Comparison of ENCODE assay signal across 11 cellular contexts in the genomic region with DNA sequence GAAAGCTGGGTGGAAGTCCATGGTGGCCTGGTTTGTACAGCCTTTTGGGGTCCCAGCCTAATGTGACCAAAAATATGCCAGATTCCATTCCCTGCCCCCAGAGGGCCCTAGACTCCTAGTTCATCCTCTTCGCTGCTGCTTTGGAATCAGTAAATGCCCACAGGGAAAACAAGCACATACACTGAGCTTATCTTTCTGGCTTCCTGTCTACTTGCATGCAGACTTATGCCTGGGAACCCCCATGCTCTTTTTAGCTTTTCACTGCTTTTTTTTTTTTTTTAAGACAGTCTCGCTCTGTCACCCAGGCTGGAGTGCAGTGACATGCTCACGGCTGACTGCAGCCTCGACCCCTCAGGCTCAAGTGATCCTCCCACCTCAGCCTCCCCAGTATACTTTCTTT. TPM values are rescaled to one million over a fixed set of nuclear protein-coding genes. Genes with fewer than 3 reads are reported as not detected.
DNase-seq lines count a peak whose midpoint lies in the region; ATAC-seq, FAIRE-seq and TF ChIP-seq lines count a peak whose summit lies in the region.
"Had no signal": no experiment of that assay in that cellular context is flagged by ENCODE, and none has a peak within 500 bp of the region (broad histone marks: within the 10 kb centered on the region; RNA-seq: fewer than 3 reads in every experiment).

No MANE protein-coding gene starts in this region.

- peaks cover 43% of the 10 kb centered on the region for H3K4me1 Mint-ChIP-seq in Calu3 (ENCODE audit: low read depth, unreplicated experiment)
- H3K4me1 Mint-ChIP-seq: activated naive CD8-positive, alpha-beta T cell treated with anti-CD3 and anti-CD28 coated beads, Interleukin-2, amount 10 ng/mL, durations not matched to agents 7 days and 5 days had no signal

- peaks cover 2 to 19% of the 10 kb centered on the region in 2 experiments; a peak in 3 of 5 replicates for H3K27me3 ChIP-seq in HepG2 (ENCODE audit: control insufficient read depth in 1 of 2, insufficient read depth in 2 of 2, low read length in 2 of 2)

- H3K9ac ChIP-seq in HepG2 (ENCODE audit: insufficient read depth, low read depth, low read length): no peak overlapping the region
- H3K9ac ChIP-seq: parathyroid adenoma had no signal

- BruUV-seq in Calu3 (replicated peaks; lab: Mats Ljungman, UMichigan) (no TSS peak), HepG2 (replicated peaks; lab: Mats Ljungman, UMichigan) (no TSS peak)

- no peaks in the 10 kb centered on the region for H3K9me3 Mint-ChIP-seq in Calu3 (ENCODE audit: low read depth, unreplicated experiment)
- H3K9me3 Mint-ChIP-seq: activated naive CD8-positive, alpha-beta T cell treated with anti-CD3 and anti-CD28 coated beads, Interleukin-2, amount 10 ng/mL, durations not matched to agents 7 days and 5 days had no signal

- H3K36me3 Mint-ChIP-seq in Calu3 (ENCODE audit: insufficient read depth, unreplicated experiment): peaks cover 5% of the 10 kb centered on the region
- H3K36me3 Mint-ChIP-seq: activated naive CD8-positive, alpha-beta T cell treated with anti-CD3 and anti-CD28 coated beads, Interleukin-2, amount 10 ng/mL, durations not matched to agents 7 days and 5 days had no signal

- H2AFZ ChIP-seq in HepG2 (ENCODE audit: low read length): no peak overlapping the region
- H2AFZ ChIP-seq: parathyroid adenoma had no signal

- TF ChIP-seq CTCF in Calu3 (IDR thresholded peaks at IDR 0.05; ENCODE audit: unreplicated experiment) (peak; percentile 36), HepG2 (CRISPR knock-in tag; IDR thresholded peaks at IDR 0.05) (peak; percentile 54)

- no peaks in the 10 kb centered on the region for H3K79me2 ChIP-seq in HepG2 (ENCODE audit: insufficient read depth, low read length)
- H3K79me2 ChIP-seq: parathyroid adenoma had no signal

- no peak overlapping the region for H3K4me3 Mint-ChIP-seq in Calu3 (ENCODE audit: low read depth, unreplicated experiment)
- H3K4me3 Mint-ChIP-seq: activated naive CD8-positive, alpha-beta T cell treated with anti-CD3 and anti-CD28 coated beads, Interleukin-2, amount 10 ng/mL, durations not matched to agents 7 days and 5 days had no signal

- WGBS in HepG2 (ENCODE audit: low lambda C conversion rate): 39% methylated on average over 4 of the region's 4 CpGs

- H3K4me1 ChIP-seq in HepG2 (ENCODE audit: insufficient read depth, low read length): peaks cover 22% of the 10 kb centered on the region
- H3K4me1 ChIP-seq: parathyroid adenoma had no signal

- DNase-seq in Calu3 (peak; percentile 38), KBM-7 (peak; percentile 38), amniotic epithelial cell (ENCODE audit: low read depth) (peak; percentile 48), HepG2 (ENCODE audit: low spot score) (peak; percentile 61), GF-D8 (lab: John Stamatoyannopoulos, UW) (no peak), GOT3 (lab: John Stamatoyannopoulos, UW) (no peak)
- no peak for DNase-seq in activated CD8-positive, alpha-beta memory T cell treated with anti-CD3 and anti-CD28 coated beads, Interleukin-2, amount 50 U/mL, for 48 hours
- DNase-seq: activated naive CD8-positive, alpha-beta T cell treated with anti-CD3 and anti-CD28 coated beads, Interleukin-2, amount 10 ng/mL, durations not matched to agents 7 days and 5 days; T1000 had no signal

- H3K36me3 ChIP-seq in HepG2 (replicated peaks in 1 of 2; ENCODE audit: control insufficient read depth in 1 of 2, insufficient read depth in 2 of 2, low read length in 2 of 2): no peaks in the 10 kb centered on the region

- TF ChIP-seq RAD21 in HepG2 (CRISPR knock-in tag; IDR thresholded peaks at IDR 0.05): no peak

- H3K27ac ChIP-seq in HepG2 (ENCODE audit: extremely low read length, insufficient read depth, low read length): no peak overlapping the region
- H3K27ac ChIP-seq: parathyroid adenoma had no signal

- no peak for TF ChIP-seq EP300 in HepG2 (IDR thresholded peaks at IDR 0.05; ENCODE audit: low read depth in 2 of 2, low read length in 2 of 2)
- no peak for TF ChIP-seq EP300 in HepG2 (CRISPR knock-in tag; IDR thresholded peaks at IDR 0.05; ENCODE audit: borderline replicate concordance)

- CTCF ChIA-PET in Calu3 (lab: Charles Lee) (interaction anchor here (0.6 to 2.0 kb wide), 2 partner anchors 37 to 525 kb away, joined by 3 to 5 read pairs; no protein-coding TSS in a partner anchor), HepG2 (lab: Yijun Ruan, JAX; ENCODE audit: low intra/inter-chr PET ratio, low total read pairs) (no interaction called here)

- H4K20me1 ChIP-seq in HepG2 (ENCODE audit: insufficient read depth, low read length): no peaks in the 10 kb centered on the region

- ATAC-seq in HepG2: peak; percentile 86
- ATAC-seq in GM18511 (IDR thresholded peaks at IDR 0.05; ENCODE audit: unreplicated experiment): no peak

- peak; percentile 28 for FAIRE-seq in HepG2 (lab: Jason Lieb, UNC)

- POLR2A ChIA-PET in HepG2 (lab: Yijun Ruan, JAX): interaction anchor here (1.0 to 1.2 kb wide), 2 partner anchors 68 to 480 kb away, joined by 3 to 5 read pairs; no protein-coding TSS in a partner anchor

- no peak overlapping the region for H3K27ac Mint-ChIP-seq in Calu3 (ENCODE audit: unreplicated experiment)
- H3K27ac Mint-ChIP-seq: activated naive CD8-positive, alpha-beta T cell treated with anti-CD3 and anti-CD28 coated beads, Interleukin-2, amount 10 ng/mL, durations not matched to agents 7 days and 5 days had no signal

- no peak overlapping the region for H3K4me2 ChIP-seq in HepG2 (ENCODE audit: low read depth, low read length)

- no peaks in the 10 kb centered on the region for H3K27me3 Mint-ChIP-seq in Calu3 (ENCODE audit: unreplicated experiment)

- in situ Hi-C loops in KBM-7 (cut with MboI; ENCODE audit: low pct_unique_long_range_greater_than_20kb, low sequenced_read_pairs) (no loop called here), HepG2 (cut with HindIII; ENCODE audit: extremely low pct_ligation_motif_present, low pct_unique_long_range_greater_than_20kb) (no loop called here)

- no peak overlapping the region for H3K4me3 ChIP-seq in HepG2 (replicated peaks in 1 of 3; ENCODE audit: insufficient read depth in 1 of 3, low read depth in 2 of 3, low read length in 3 of 3)

- no peak for TF ChIP-seq POLR2A in HepG2 (IDR thresholded peaks at IDR 0.05; ENCODE audit: insufficient read depth in 1 of 2, low read depth in 2 of 2, low read length in 2 of 2)

- intact Hi-C loops in Calu3 (cut with micrococcal nuclease; ENCODE audit: unreplicated experiment) (no loop called here), HepG2 (cut with micrococcal nuclease; ENCODE audit: unreplicated experiment) (no loop called here)

- H3K9me3 ChIP-seq in HepG2 (ENCODE audit: low read length): no peaks in the 10 kb centered on the region

TF ChIP-seq in HepG2, 621 proteins besides CTCF, POLR2A, EP300 and RAD21:
- peak; percentile 42 for TF ChIP-seq TEAD3 (CRISPR knock-in tag; optimal IDR thresholded peaks at IDR 0.05; ENCODE audit: borderline replicate concordance)
- no peak for TF ChIP-seq PPARG (CRISPR knock-in tag; conservative IDR thresholded peaks at IDR 0.05)
TF ChIP-seq in HepG2: peak in this region for 1.

RNA-seq across cellular contexts. Expression of gene CD300LG, which starts 6.2 kb away (rescaled TPM):
- not detected in 2 replicates for total RNA-seq in Calu3 (2022)
- total RNA-seq in HepG2 (2016; rRNA removed; fragmentation: Illumina TruSeq; extraction: Trizol): not detected in 2 replicates
- total RNA-seq in HepG2 (2016; cell fraction: cytosol; rRNA removed; fragmentation: Illumina TruSeq; extraction: Trizol; ENCODE audit: low read depth): not detected in 2 replicates
- total RNA-seq in HepG2 (2016; cell fraction: insoluble cytoplasmic fraction; rRNA removed; fragmentation: Illumina TruSeq; extraction: Trizol): not detected in 2 replicates
- total RNA-seq in HepG2 (2016; cell fraction: membrane; rRNA removed; fragmentation: Illumina TruSeq; extraction: Trizol): not detected in 2 replicates
- total RNA-seq in HepG2 (2016; cell fraction: nucleus; rRNA removed; fragmentation: Illumina TruSeq; extraction: Trizol): not detected in 2 replicates
- polyA plus RNA-seq in HepG2 (2011; rRNA removed): not detected in 2 replicates
- polyA plus RNA-seq in HepG2 (2011; cell fraction: cytosol; rRNA removed): not detected in 2 replicates
- polyA plus RNA-seq in HepG2 (2011; cell fraction: nucleus; rRNA removed): not detected in 2 replicates
- polyA plus RNA-seq in HepG2 (2012): not detected in 2 replicates
- polyA plus RNA-seq in HepG2 (2016; cell fraction: cytosol; fragmentation: Illumina TruSeq; extraction: Trizol; ENCODE audit: low read depth): not detected in 2 replicates
- not detected in 2 replicates for polyA plus RNA-seq in HepG2 (2016; cell fraction: insoluble cytoplasmic fraction; fragmentation: Illumina TruSeq; extraction: Trizol; ENCODE audit: low read depth)
- not detected in 2 replicates for polyA plus RNA-seq in HepG2 (2016; cell fraction: membrane; fragmentation: Illumina TruSeq; extraction: Trizol; ENCODE audit: low read depth)
- polyA plus RNA-seq in HepG2 (2016; cell fraction: nucleus; fragmentation: Illumina TruSeq; extraction: Trizol; ENCODE audit: insufficient read depth, low read depth): not detected in 2 replicates
- polyA minus RNA-seq in HepG2 (2011; rRNA and poly(A)+ RNA removed; ENCODE audit: low replicate concordance): not detected in 2 replicates
- polyA minus RNA-seq in HepG2 (2011; cell fraction: cytosol; rRNA and poly(A)+ RNA removed): not detected in 2 replicates
- polyA minus RNA-seq in HepG2 (2011; cell fraction: nucleus; rRNA and poly(A)+ RNA removed): not detected in 2 replicates
- total RNA-seq: activated naive CD8-positive, alpha-beta T cell treated with anti-CD3 and anti-CD28 coated beads, Interleukin-2, amount 10 ng/mL, durations not matched to agents 7 days and 5 days had no signal

RNA-seq across cellular contexts. Expression of gene MPP3, which starts 7.9 kb away (rescaled TPM):
- total RNA-seq in Calu3 (2022): 19.9 and 21.9 TPM in 2 replicates
- total RNA-seq in HepG2 (2016; rRNA removed; fragmentation: Illumina TruSeq; extraction: Trizol): 0.83 and 0.91 TPM in 2 replicates
- 0.53 and 0.81 TPM in 2 replicates for total RNA-seq in HepG2 (2016; cell fraction: cytosol; rRNA removed; fragmentation: Illumina TruSeq; extraction: Trizol; ENCODE audit: low read depth)
- total RNA-seq in HepG2 (2016; cell fraction: insoluble cytoplasmic fraction; rRNA removed; fragmentation: Illumina TruSeq; extraction: Trizol): 0.37 and 1.2 TPM in 2 replicates
- 0.62 and 0.65 TPM in 2 replicates for total RNA-seq in HepG2 (2016; cell fraction: membrane; rRNA removed; fragmentation: Illumina TruSeq; extraction: Trizol)
- total RNA-seq in HepG2 (2016; cell fraction: nucleus; rRNA removed; fragmentation: Illumina TruSeq; extraction: Trizol): 2.3 and 3.0 TPM in 2 replicates
- 1.8 and 2.4 TPM in 2 replicates for polyA plus RNA-seq in HepG2 (2011; rRNA removed)
- polyA plus RNA-seq in HepG2 (2011; cell fraction: cytosol; rRNA removed): 0.40 and 0.73 TPM in 2 replicates
- polyA plus RNA-seq in HepG2 (2011; cell fraction: nucleus; rRNA removed): 8.8 and 12.8 TPM in 2 replicates
- polyA plus RNA-seq in HepG2 (2012): 1.4 and 1.5 TPM in 2 replicates
- 0.20 and 0.42 TPM in 2 replicates for polyA plus RNA-seq in HepG2 (2016; cell fraction: cytosol; fragmentation: Illumina TruSeq; extraction: Trizol; ENCODE audit: low read depth)
- polyA plus RNA-seq in HepG2 (2016; cell fraction: insoluble cytoplasmic fraction; fragmentation: Illumina TruSeq; extraction: Trizol; ENCODE audit: low read depth): 0.34 and 0.46 TPM in 2 replicates
- 0.26 and 0.42 TPM in 2 replicates for polyA plus RNA-seq in HepG2 (2016; cell fraction: membrane; fragmentation: Illumina TruSeq; extraction: Trizol; ENCODE audit: low read depth)
- 4.1 and 6.3 TPM in 2 replicates for polyA plus RNA-seq in HepG2 (2016; cell fraction: nucleus; fragmentation: Illumina TruSeq; extraction: Trizol; ENCODE audit: insufficient read depth, low read depth)
- 2.6 and 21.0 TPM in 2 replicates for polyA minus RNA-seq in HepG2 (2011; rRNA and poly(A)+ RNA removed; ENCODE audit: low replicate concordance)
- 0.49 TPM in 1 of 2 replicates, not detected in the other for polyA minus RNA-seq in HepG2 (2011; cell fraction: cytosol; rRNA and poly(A)+ RNA removed)
- polyA minus RNA-seq in HepG2 (2011; cell fraction: nucleus; rRNA and poly(A)+ RNA removed): 3.4 and 4.4 TPM in 2 replicates

Comparison
In these comparisons a context has a peak if more than half of its experiments do, and no peak if none do; other contexts are left out.
1. DNase-seq: peak in Calu3 (single experiment), KBM-7 (single experiment), amniotic epithelial cell (single experiment) and HepG2 (single experiment); none in GF-D8 (single experiment), GOT3 (single experiment) and activated CD8-positive, alpha-beta memory T cell treated with anti-CD3 and anti-CD28 coated beads, Interleukin-2, amount 50 U/mL, for 48 hours (single experiment).